10 cellular contexts compared by ENCODE assay signal in the genomic region with DNA sequence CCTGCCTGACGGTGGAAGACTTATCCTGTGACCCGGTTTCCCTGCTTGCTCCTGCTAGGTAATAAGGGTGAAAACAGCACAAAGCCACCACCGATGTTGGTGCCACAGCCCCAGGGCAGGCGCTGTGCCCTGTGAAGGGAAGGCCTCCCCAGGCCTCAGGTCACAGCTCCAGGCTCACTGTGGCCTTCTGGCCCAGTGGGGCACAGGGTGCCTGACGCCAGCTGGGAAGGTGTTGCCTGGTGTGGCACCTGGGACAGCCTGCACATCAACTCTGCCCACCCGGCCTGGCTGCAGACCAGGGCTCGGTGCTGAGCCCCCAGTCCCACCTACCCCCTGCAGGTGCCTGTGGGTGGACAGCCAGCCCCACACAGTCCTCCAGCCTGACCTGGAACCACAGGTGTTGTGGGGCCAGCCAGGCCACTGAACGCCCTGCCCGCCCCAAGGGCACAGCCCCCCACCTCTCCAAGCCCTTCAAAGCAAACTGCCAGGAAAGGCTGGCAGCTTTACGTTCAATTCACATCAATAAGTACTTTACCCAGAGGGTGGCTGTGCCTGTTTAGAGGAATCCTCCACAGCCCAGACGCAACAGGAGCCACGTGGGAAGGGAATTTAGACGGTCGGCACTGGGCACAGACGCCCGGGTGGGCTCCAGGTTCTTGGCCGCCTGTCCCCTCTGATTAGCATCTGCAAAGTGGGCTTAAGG. TPM values are rescaled to one million over a fixed set of nuclear protein-coding genes. Genes with fewer than 3 reads are reported as not detected.
DNase-seq lines count a peak whose midpoint lies in the region; ATAC-seq and TF ChIP-seq lines count a peak whose summit lies in the region.
"Had no signal": no experiment of that assay in that cellular context is flagged by ENCODE, and none has a peak within 500 bp of the region (broad histone marks: within the 10 kb centered on the region; RNA-seq: fewer than 3 reads in every experiment).

No MANE protein-coding gene starts in this region.

- H2AFZ ChIP-seq in mammary epithelial cell (ENCODE audit: low read depth, low read length) (peak overlapping the region; percentile 88), mesenchymal stem cell (ENCODE audit: low read depth, low read length) (no peak overlapping the region)

- no peak overlapping the region for H3K23ac ChIP-seq in mesenchymal stem cell (ENCODE audit: low read length in 2 of 2)

- BruUV-seq in mammary epithelial cell (replicated peaks; lab: Mats Ljungman, UMichigan) = no TSS peak

- H2BK15ac ChIP-seq in mesenchymal stem cell (ENCODE audit: low read depth, poor library complexity, severe bottlenecking) = no peak overlapping the region

- H2BK12ac ChIP-seq in mesenchymal stem cell (ENCODE audit: low read length in 2 of 2) = no peak overlapping the region

- peaks cover 10% of the 10 kb centered on the region for H3K4me1 Mint-ChIP-seq in activated T-cell treated with anti-CD3 and anti-CD28 coated beads, Interleukin-2, amount 50 U/mL, for 4 hours (ENCODE audit: low read depth)

- no peak overlapping the region for H2AK5ac ChIP-seq in mesenchymal stem cell (ENCODE audit: low read length, severe bottlenecking)

- no peak for DNase-seq in activated T-cell treated with anti-CD3 and anti-CD28 coated beads, Interleukin-2, amount 50 U/mL, for 4 hours
- DNase-seq in activated T-cell treated with anti-CD3 and anti-CD28 coated beads, Interleukin-2, amount 50 U/mL, for 48 hours = no peak
- no peak for DNase-seq in mammary epithelial cell
- DNase-seq in mesenchymal stem cell = no peak
- DNase-seq in thyroid gland = no peak
- DNase-seq in HuH-7 (ENCODE audit: low spot score) = no peak
- DNase-seq in DMS 273 treated with DMSO at 0.1 percent for 48 hours (lab: John Stamatoyannopoulos, UW) = no peak
- DNase-seq: NCI-H187 treated with DMSO at 0.1 percent for 48 hours, occipital lobe had no signal

- H2BK5ac ChIP-seq in mesenchymal stem cell (ENCODE audit: low read depth, low read length, poor library complexity, severe bottlenecking) = no peak overlapping the region

- no peaks in the 10 kb centered on the region for H3K27me3 ChIP-seq in mammary epithelial cell (ENCODE audit: insufficient read depth, low read length)
- no peaks in the 10 kb centered on the region for H3K27me3 ChIP-seq in mesenchymal stem cell (ENCODE audit: control insufficient read depth in 1 of 2, insufficient read depth in 1 of 2, low read length in 2 of 2)
- no peaks in the 10 kb centered on the region for H3K27me3 ChIP-seq in thyroid gland

- no peak overlapping the region for H4K91ac ChIP-seq in mesenchymal stem cell (ENCODE audit: low read length)

- no peak overlapping the region for H3K4ac ChIP-seq in mesenchymal stem cell (ENCODE audit: low read depth in 1 of 2, low read length in 2 of 2)

- H3K27ac ChIP-seq in mammary epithelial cell (ENCODE audit: insufficient read depth, low read depth, low read length) = no peak overlapping the region
- no peak overlapping the region for H3K27ac ChIP-seq in mesenchymal stem cell (ENCODE audit: low read length, poor library complexity, severe bottlenecking)
- no peak overlapping the region for H3K27ac ChIP-seq in thyroid gland

- H4K20me1 ChIP-seq in mammary epithelial cell (ENCODE audit: insufficient read depth, low read length) = no peaks in the 10 kb centered on the region

- TF ChIP-seq POLR2A in thyroid gland (IDR thresholded peaks at IDR 0.05) = no peak

- H3K79me1 ChIP-seq in mesenchymal stem cell (replicated peaks; ENCODE audit: low read length, poor library complexity, severe bottlenecking) = peaks cover 64% of the 10 kb centered on the region

- in situ Hi-C loops in mammary epithelial cell (cut with MboI; ENCODE audit: low sequenced_read_pairs in 2 of 2) = no loop called here

- H3K79me2 ChIP-seq in mammary epithelial cell (ENCODE audit: insufficient read depth, low read length) = no peaks in the 10 kb centered on the region

- peaks cover 4% of the 10 kb centered on the region for H3K36me3 Mint-ChIP-seq in activated T-cell treated with anti-CD3 and anti-CD28 coated beads, Interleukin-2, amount 50 U/mL, for 4 hours (ENCODE audit: insufficient read depth)

- H3K9me3 ChIP-seq in mammary epithelial cell (replicated peaks; ENCODE audit: insufficient read depth, low read length) = no peaks in the 10 kb centered on the region
- peaks cover 6% of the 10 kb centered on the region for H3K9me3 ChIP-seq in mesenchymal stem cell (ENCODE audit: control insufficient read depth, low read length)
- H3K9me3 ChIP-seq in thyroid gland = no peaks in the 10 kb centered on the region

- WGBS in mammary epithelial cell (ENCODE audit: low coverage, missing lambda C conversion rate) = 60% methylated on average over 6 of the region's 17 CpGs
- WGBS in mesenchymal stem cell = 93% methylated on average over 17 of the region's 17 CpGs
- WGBS in thyroid gland, 2 donors = 70 to 80% methylated on average over 8 to 15 of the region's 17 CpGs

- H3K4me2 ChIP-seq in mammary epithelial cell (ENCODE audit: insufficient read depth, low read depth, low read length) (peak overlapping the region; percentile 95), mesenchymal stem cell (ENCODE audit: low read length, poor library complexity, severe bottlenecking) (no peak overlapping the region)

- TF ChIP-seq CTCF in mammary epithelial cell (conservative IDR thresholded peaks at IDR 0.05 in 1 of 2, IDR thresholded peaks at IDR 0.05 in 1 of 2; ENCODE audit: extremely low read depth in 1 of 2, insufficient read depth in 1 of 2, low read depth in 1 of 2, low read length in 2 of 2) (no peak), thyroid gland (IDR thresholded peaks at IDR 0.05) (no peak)

- no peak overlapping the region for H2BK120ac ChIP-seq in mesenchymal stem cell (ENCODE audit: low read depth, low read length)

- H3K18ac ChIP-seq in mesenchymal stem cell (ENCODE audit: low read depth in 1 of 2, low read length in 2 of 2) = no peak overlapping the region

- no peak overlapping the region for H4K8ac ChIP-seq in mesenchymal stem cell (ENCODE audit: low read length)

- H3K4me1 ChIP-seq in mammary epithelial cell (ENCODE audit: insufficient read depth, low read length) (peaks cover 11% of the 10 kb centered on the region), mesenchymal stem cell (ENCODE audit: control insufficient read depth, insufficient read depth, low read depth, low read length) (peaks cover 33% of the 10 kb centered on the region), thyroid gland (peaks cover 16 to 21% of the 10 kb centered on the region in 2 donors)

- CTCF ChIA-PET in mammary epithelial cell (lab: Charles Lee; ENCODE audit: low non-redundant PET) = no interaction called here

- peak overlapping the region; percentile 73 for H3K4me3 Mint-ChIP-seq in activated T-cell treated with anti-CD3 and anti-CD28 coated beads, Interleukin-2, amount 50 U/mL, for 4 hours

- no peaks in the 10 kb centered on the region for H3K27me3 Mint-ChIP-seq in activated T-cell treated with anti-CD3 and anti-CD28 coated beads, Interleukin-2, amount 50 U/mL, for 4 hours (ENCODE audit: low read depth)

- dilution Hi-C loops in mammary epithelial cell (cut with HindIII; ENCODE audit: low sequenced_read_pairs) = loop anchor here (5.0 kb wide), 2 partner anchors 62 to 88 kb away; no protein-coding TSS in a partner anchor

- H3K4me3 ChIP-seq in mammary epithelial cell (replicated peaks in 1 of 3; ENCODE audit: insufficient read depth in 1 of 3, low read depth in 2 of 3, low read length in 3 of 3) (peak overlapping the region; percentile 29 to 58 (median 48)), mesenchymal stem cell (ENCODE audit: insufficient read depth in 1 of 2, low read depth in 1 of 2, low read length in 2 of 2) (peak overlapping the region in 1 of 2 experiments; percentile 90), thyroid gland (replicated peaks in 1 of 3) (peak overlapping the region in 2 of 3 donors; percentile 33 to 39)

- H3K9ac ChIP-seq in mammary epithelial cell (ENCODE audit: insufficient read depth, low read length) (no peak overlapping the region), mesenchymal stem cell (ENCODE audit: low read length) (peak overlapping the region; percentile 95)

- H3K36me3 ChIP-seq in mammary epithelial cell (ENCODE audit: insufficient read depth, low read length) = no peaks in the 10 kb centered on the region
- H3K36me3 ChIP-seq in mesenchymal stem cell (ENCODE audit: control insufficient read depth in 1 of 2, insufficient read depth in 2 of 2, low read depth in 1 of 2, low read length in 2 of 2) = peaks cover 0 to 34% of the 10 kb centered on the region in 2 experiments
- no peaks in the 10 kb centered on the region for H3K36me3 ChIP-seq in thyroid gland

- H3K14ac ChIP-seq in mesenchymal stem cell (ENCODE audit: low read length in 2 of 2) = no peak overlapping the region

- peak; percentile 4 to 13 for ATAC-seq in activated T-cell treated with anti-CD3 and anti-CD28 coated beads, Interleukin-2, amount 50 U/mL, for 4 hours
- ATAC-seq in HG03460 (IDR thresholded peaks at IDR 0.05; ENCODE audit: unreplicated experiment) = no peak

- intact Hi-C loops in mammary epithelial cell (cut with micrococcal nuclease) (no loop called here), thyroid gland (cut with DNase I) (no loop called here)

- peaks cover 4% of the 10 kb centered on the region for H3K9me3 Mint-ChIP-seq in activated T-cell treated with anti-CD3 and anti-CD28 coated beads, Interleukin-2, amount 50 U/mL, for 4 hours

RNA-seq across cellular contexts. Expression of a gene that starts 54.3 kb away (rescaled TPM):
- 10 to 100 TPM in 1 of 3 donors, 1 to 10 TPM in 2; 7.0 to 10.1 (median 7.1) TPM for total RNA-seq in activated T-cell treated with anti-CD3 and anti-CD28 coated beads, Interleukin-2, amount 50 U/mL, for 4 hours
- total RNA-seq in mammary epithelial cell (1 to 10 TPM in 1 of 2 donors, under 1 TPM in 1; 0.83 to 1.1 TPM), thyroid gland (10 to 100 TPM in 3 of 4 donors, 1 to 10 TPM in 1; 8.9 to 19.1 (median 16.4) TPM)
- 0.95 TPM for polyA plus RNA-seq in mammary epithelial cell
- not detected for polyA minus RNA-seq in mammary epithelial cell
- 1.0 TPM for polyA plus RNA-seq in mesenchymal stem cell (2013, experiment 1 of 2)
- polyA plus RNA-seq in mesenchymal stem cell (2013, experiment 2 of 2) = 1.2 TPM

RNA-seq across cellular contexts. Expression of a gene that starts 54.7 kb away (rescaled TPM):
- not detected for total RNA-seq in activated T-cell treated with anti-CD3 and anti-CD28 coated beads, Interleukin-2, amount 50 U/mL, for 4 hours
- total RNA-seq in mammary epithelial cell (not detected), thyroid gland (1 to 10 TPM in 2 of 4 donors, under 1 TPM in 1, not detected in 1; 0.27 to 1.9 (median 1.1) TPM)
- not detected for polyA plus RNA-seq in mammary epithelial cell
- not detected for polyA minus RNA-seq in mammary epithelial cell
- polyA plus RNA-seq in mesenchymal stem cell (2013, experiment 1 of 2) = 0.03 TPM
- not detected for polyA plus RNA-seq in mesenchymal stem cell (2013, experiment 2 of 2)
- total RNA-seq: occipital lobe had no signal
